ENCODE assay signal across 13 cellular contexts in the genomic region with DNA sequence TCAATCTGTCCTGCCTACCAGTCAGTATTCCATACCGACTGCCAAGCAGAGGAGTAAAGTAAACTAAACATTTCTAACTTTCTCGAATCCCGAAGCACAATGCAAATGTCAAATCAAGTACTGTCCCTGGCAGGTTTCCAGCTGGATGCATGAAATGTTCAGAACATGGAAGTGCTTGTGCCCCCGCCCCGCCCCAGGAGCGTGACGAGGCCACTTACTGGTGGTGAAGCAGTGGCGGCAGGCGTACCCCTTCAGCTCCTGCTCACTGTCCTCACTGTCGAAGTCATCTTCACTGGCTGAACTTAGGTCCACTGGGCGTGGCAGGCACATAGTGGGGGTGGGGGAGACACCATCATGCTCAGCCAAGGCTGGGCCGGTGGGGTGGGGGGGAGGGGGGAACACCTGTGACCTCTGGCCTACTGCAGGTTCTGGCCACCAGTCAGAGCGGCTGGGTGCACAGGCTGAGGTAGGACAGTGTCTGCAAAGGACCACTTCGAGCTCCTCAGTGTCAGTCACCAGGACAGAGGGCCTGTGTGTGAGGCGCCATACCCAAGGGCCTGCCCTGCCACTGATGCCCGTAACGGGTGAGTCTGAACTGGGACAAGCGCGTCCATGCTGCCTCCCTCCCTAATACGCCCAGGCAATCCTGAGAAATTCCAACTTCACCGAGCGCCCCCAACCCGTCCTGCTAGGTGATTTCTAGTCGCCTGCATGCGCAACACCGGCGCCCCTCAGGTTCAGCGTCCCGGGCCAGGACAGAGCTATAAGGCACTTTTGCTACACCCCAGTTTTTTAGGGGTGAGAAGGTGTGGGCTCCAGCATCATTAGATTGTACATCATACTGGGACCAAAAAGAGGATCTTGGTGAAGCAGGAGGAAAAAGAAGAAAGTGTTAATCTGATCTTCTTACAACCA. TPM values are rescaled to one million over a fixed set of nuclear protein-coding genes. Genes with fewer than 3 reads are reported as not detected.
A peak's percentile ranks its signal among the peaks of the same experiment; 100 is the strongest.
DNase-seq lines count a peak whose midpoint lies in the region; ATAC-seq and TF ChIP-seq lines count a peak whose summit lies in the region.
"Had no signal": no experiment of that assay in that cellular context is flagged by ENCODE, and none has a peak within 500 bp of the region (broad histone marks: within the 10 kb centered on the region; RNA-seq: fewer than 3 reads in every experiment).

No MANE protein-coding gene starts in this region.

- H3K27me3 ChIP-seq in WERI-Rb-1 (ENCODE audit: insufficient read depth, low read depth, severe bottlenecking) (no peaks in the 10 kb centered on the region), neural progenitor cell (no peaks in the 10 kb centered on the region), transverse colon (no peaks in the 10 kb centered on the region)

- H3K4me1 Mint-ChIP-seq in neural progenitor cell: peaks cover 51% of the 10 kb centered on the region

- H3K36me3 ChIP-seq in WERI-Rb-1: peaks cover 70% of the 10 kb centered on the region
- no peaks in the 10 kb centered on the region for H3K36me3 ChIP-seq in neural progenitor cell
- peaks cover 0 to 25% (median 12%) of the 10 kb centered on the region in 4 donors for H3K36me3 ChIP-seq in transverse colon

- peak; percentile 53 for ATAC-seq in Right ventricle myocardium inferior
- no peak for ATAC-seq in HG03342 (IDR thresholded peaks at IDR 0.05; ENCODE audit: unreplicated experiment)
- ATAC-seq in HG02852 (IDR thresholded peaks at IDR 0.05; ENCODE audit: unreplicated experiment): no peak
- ATAC-seq: K562 had no signal

- 73% methylated on average over 27 of the region's 29 CpGs; no CpG with 5 or more reads in 1 of the 2 donors for WGBS in transverse colon (ENCODE audit: low coverage in 1 of 2), 2 donors

- in situ Hi-C loops in transverse colon (cut with MboI; ENCODE audit: low pct_ligation_motif_present in 1 of 4, low pct_unique_long_range_greater_than_20kb in 1 of 4, low sequenced_read_pairs in 3 of 4): no loop called here

- H3K27ac Mint-ChIP-seq in neural progenitor cell: peak overlapping the region; percentile 36

- no peaks in the 10 kb centered on the region for H3K9me3 ChIP-seq in WERI-Rb-1 (ENCODE audit: severe bottlenecking)
- no peaks in the 10 kb centered on the region for H3K9me3 ChIP-seq in neural progenitor cell (ENCODE audit: low read depth)
- H3K9me3 ChIP-seq in transverse colon: no peaks in the 10 kb centered on the region

- no peak overlapping the region for H2AFZ ChIP-seq in neural progenitor cell (replicated peaks)

- no peak for TF ChIP-seq CTCF in WERI-Rb-1 (IDR thresholded peaks at IDR 0.05; ENCODE audit: low read depth, low read length)
- TF ChIP-seq CTCF in neural progenitor cell (IDR thresholded peaks at IDR 0.05): no peak
- no peak for TF ChIP-seq CTCF in transverse colon (IDR thresholded peaks at IDR 0.05)

- H3K4me3 ChIP-seq in WERI-Rb-1 (ENCODE audit: low read depth, low read length) (no peak overlapping the region), neural progenitor cell (no peak overlapping the region), transverse colon (no peak overlapping the region)
- H3K4me3 ChIP-seq: K562 had no signal

- H3K79me2 ChIP-seq in neural progenitor cell (ENCODE audit: low read depth): peaks cover 38% of the 10 kb centered on the region

- TF ChIP-seq EP300 in transverse colon (IDR thresholded peaks at IDR 0.05; ENCODE audit: low read depth): no peak

- no peak overlapping the region for H3K4me3 Mint-ChIP-seq in neural progenitor cell
- H3K4me3 Mint-ChIP-seq: CD14-positive monocyte had no signal

- no peaks in the 10 kb centered on the region for H3K9me3 Mint-ChIP-seq in neural progenitor cell

- H3K4me2 ChIP-seq in neural progenitor cell: no peak overlapping the region

- H3K27me3 Mint-ChIP-seq in neural progenitor cell (ENCODE audit: insufficient read depth, low read depth): peaks cover 6% of the 10 kb centered on the region

- peaks cover 35% of the 10 kb centered on the region for H3K36me3 Mint-ChIP-seq in neural progenitor cell

- intact Hi-C loops in Right ventricle myocardium inferior (cut with DNase I) (no loop called here), transverse colon (cut with DNase I; ENCODE audit: low total_unique reads) (no loop called here)

- H3K27ac ChIP-seq in WERI-Rb-1: no peak overlapping the region
- H3K27ac ChIP-seq in neural progenitor cell: no peak overlapping the region
- H3K27ac ChIP-seq in transverse colon: peak overlapping the region; percentile 36 to 58 (median 51)

- DNase-seq in WERI-Rb-1: peak; percentile 7
- DNase-seq in Right ventricle myocardium inferior (ENCODE audit: missing footprints): peak; percentile 79
- DNase-seq in neural progenitor cell (ENCODE audit: low spot score): no peak
- DNase-seq in transverse colon: peak; percentile 47
- DNase-seq in NCI-H82 (lab: John Stamatoyannopoulos, UW): no peak
- DNase-seq: activated CD4-positive, alpha-beta T cell treated with anti-CD3 and anti-CD28 coated beads, Interleukin-2, amount 50 U/mL, for 48 hours; activated effector memory CD4-positive, alpha-beta T cell treated with anti-CD3 and anti-CD28 coated beads, Interleukin-2, amount 50 U/mL, for 16 hours; NCI-H526; T-helper 2 cell had no signal

- peaks cover 10% of the 10 kb centered on the region for H3K4me1 ChIP-seq in neural progenitor cell
- H3K4me1 ChIP-seq in transverse colon: peaks cover 20 to 51% (median 25%) of the 10 kb centered on the region in 4 donors

- no peak overlapping the region for H3K9ac ChIP-seq in neural progenitor cell

- no peaks in the 10 kb centered on the region for H3F3A ChIP-seq in neural progenitor cell (ENCODE audit: low read depth)

- H4K20me1 ChIP-seq in neural progenitor cell (ENCODE audit: low read depth): peaks cover 62% of the 10 kb centered on the region

- no peak for TF ChIP-seq POLR2A in transverse colon (IDR thresholded peaks at IDR 0.05)

RNA-seq across cellular contexts. Expression of gene SLC45A1, which starts 46.9 kb away (rescaled TPM):
- total RNA-seq in Right ventricle myocardium inferior (2.5 TPM), neural progenitor cell (ENCODE audit: low replicate concordance) (1.1 and 3.3 TPM in 2 replicates), transverse colon (1 to 10 TPM; 2.3 to 7.1 (median 4.1) TPM)
- total RNA-seq: K562 had no signal

Comparison
In these comparisons a context has a peak if more than half of its experiments do, and no peak if none do; other contexts are left out.
1. DNase-seq: peak in WERI-Rb-1 (single experiment), Right ventricle myocardium inferior (single experiment) and transverse colon (single experiment); none in neural progenitor cell (single experiment) and NCI-H82 (single experiment).
2. H3K27ac ChIP-seq: peak in transverse colon (4 of 4); none in WERI-Rb-1 (single experiment) and neural progenitor cell (single experiment).